19 cellular contexts compared by ENCODE assay signal in the genomic region with DNA sequence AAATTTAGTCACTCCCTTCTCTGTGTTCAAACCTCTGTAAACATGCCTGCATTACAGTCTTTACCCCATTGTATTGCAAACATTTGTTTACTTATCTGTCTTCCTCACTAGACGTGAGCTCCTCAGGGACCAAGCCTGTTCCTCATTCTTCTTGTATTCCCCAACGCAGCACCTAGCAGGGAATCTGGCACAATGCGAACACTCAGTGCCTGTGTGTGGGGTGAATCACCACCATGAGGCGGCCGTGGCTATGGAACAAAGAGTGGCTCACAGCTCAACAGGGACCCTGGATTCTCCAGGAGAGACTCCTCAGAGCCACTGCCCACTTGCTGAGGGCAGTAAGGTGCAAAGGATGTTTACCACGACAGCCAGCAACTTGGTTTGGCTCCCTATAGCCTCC.
A peak's percentile ranks its signal among the peaks of the same experiment; 100 is the strongest.
DNase-seq lines count a peak whose midpoint lies in the region.
"Had no signal": no experiment of that assay in that cellular context is flagged by ENCODE, and none has a peak within 500 bp of the region (broad histone marks: within the 10 kb centered on the region; RNA-seq: fewer than 3 reads in every experiment).

No MANE protein-coding gene starts in this region.

- in situ Hi-C loops in GM23248 (cut with MboI): no loop called here

- peak overlapping the region; percentile 16 for H3K27ac ChIP-seq in epithelial cell of prostate
- no peak overlapping the region for H3K27ac ChIP-seq in GM23248
- H3K27ac ChIP-seq: parathyroid adenoma, sigmoid colon, thyroid gland had no signal

- no peak overlapping the region for H2AFZ ChIP-seq in GM23248
- H2AFZ ChIP-seq: parathyroid adenoma had no signal

- H3K4me3 ChIP-seq in GM23248: no peak overlapping the region
- H3K4me3 ChIP-seq: GM12878, sigmoid colon, thyroid gland had no signal

- no peaks in the 10 kb centered on the region for H3K79me2 ChIP-seq in GM23248 (ENCODE audit: insufficient read depth)
- H3K79me2 ChIP-seq: parathyroid adenoma had no signal

- no peaks in the 10 kb centered on the region for H3K9me2 ChIP-seq in GM23248 (ENCODE audit: insufficient read depth)

- H3K27me3 ChIP-seq in GM23248 (replicated peaks; ENCODE audit: insufficient read depth): peaks cover 18% of the 10 kb centered on the region; the same call in 1 of the 2 replicates
- H3K27me3 ChIP-seq: sigmoid colon, thyroid gland had no signal

- H3K36me3 ChIP-seq in GM23248 (ENCODE audit: low read depth): no peaks in the 10 kb centered on the region
- H3K36me3 ChIP-seq: sigmoid colon, thyroid gland had no signal

- peak; percentile 23 for DNase-seq in NCI-H345 (lab: John Stamatoyannopoulos, UW)
- DNase-seq in NCI-H345 treated with DMSO at 0.1 percent for 48 hours (lab: John Stamatoyannopoulos, UW; ENCODE audit: unreplicated experiment): no peak
- peak; percentile 38 for DNase-seq in NCI-H1694 treated with DMSO at 0.1 percent for 48 hours (lab: John Stamatoyannopoulos, UW)
- DNase-seq in epithelial cell of prostate (ENCODE audit: low read depth, low spot score): peak; percentile 41
- DNase-seq in posterior vena cava (ENCODE audit: low spot score): peak; percentile 26
- DNase-seq in NCI-H2196 treated with DMSO at 0.1 percent for 48 hours (lab: John Stamatoyannopoulos, UW; ENCODE audit: unreplicated experiment): no peak
- DNase-seq in GM23248: no peak
- DNase-seq in epidermal melanocyte (ENCODE audit: insufficient read length, low spot score): no peak
- DNase-seq: activated CD4-positive, alpha-beta T cell treated with anti-CD3 and anti-CD28 coated beads, Interleukin-2, amount 50 U/mL, for 48 hours; activated CD8-positive, alpha-beta memory T cell treated with anti-CD3 and anti-CD28 coated beads, Interleukin-2, amount 50 U/mL, for 48 hours; DMS79 treated with DMSO at 0.1 percent for 48 hours; H9; MV-4-11; naive thymus-derived CD8-positive, alpha-beta T cell; sigmoid colon; T-helper 9 cell; thyroid gland had no signal

- H3K9ac ChIP-seq in GM23248: no peak overlapping the region
- H3K9ac ChIP-seq: parathyroid adenoma had no signal

- no peaks in the 10 kb centered on the region for H4K20me1 ChIP-seq in GM23248 (ENCODE audit: insufficient read depth)

- H3K4me2 ChIP-seq in GM23248 (ENCODE audit: unreplicated experiment): no peak overlapping the region

- intact Hi-C loops in posterior vena cava (cut with DNase I): no loop called here

- H3K4me1 ChIP-seq in GM23248 (ENCODE audit: insufficient read depth): no peaks in the 10 kb centered on the region
- H3K4me1 ChIP-seq: parathyroid adenoma, sigmoid colon, thyroid gland had no signal

- no peaks in the 10 kb centered on the region for H3F3A ChIP-seq in GM23248 (ENCODE audit: insufficient read depth)

- H3K9me3 ChIP-seq in GM23248 (ENCODE audit: low read depth): no peaks in the 10 kb centered on the region
- H3K9me3 ChIP-seq: sigmoid colon, thyroid gland had no signal

- 53% methylated on average over 6 of the region's 6 CpGs for WGBS in GM23248 (ENCODE audit: low coverage in 1 of 2, low lambda C conversion rate in 2 of 2, missing lambda C conversion rate in 2 of 2), 2 experiments

Comparison
In these comparisons a context has a peak if more than half of its experiments do, and no peak if none do; other contexts are left out.
1. DNase-seq: peak in NCI-H345 (single experiment), NCI-H1694 treated with DMSO at 0.1 percent for 48 hours (single experiment), epithelial cell of prostate (single experiment) and posterior vena cava (single experiment); none in NCI-H345 treated with DMSO at 0.1 percent for 48 hours (single experiment), NCI-H2196 treated with DMSO at 0.1 percent for 48 hours (single experiment), GM23248 (single experiment) and epidermal melanocyte (single experiment).